10 cellular contexts compared by ENCODE assay signal in the genomic region with DNA sequence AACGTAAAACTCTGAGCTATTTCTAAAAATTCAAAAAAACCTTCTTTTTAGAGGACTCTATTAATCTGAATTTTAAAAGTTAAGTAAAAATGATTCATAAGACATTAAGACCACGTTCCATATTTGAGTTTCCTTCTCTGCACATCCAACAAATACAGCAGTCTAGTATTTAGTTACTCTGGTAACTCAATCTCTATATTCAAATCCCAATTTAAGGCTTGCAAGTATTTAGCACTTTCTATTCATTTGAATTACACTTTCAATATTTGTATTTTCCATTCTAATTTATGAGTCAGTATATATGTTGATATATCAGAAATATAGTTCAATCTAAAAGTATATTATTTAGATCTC. TPM values are rescaled to one million over a fixed set of nuclear protein-coding genes. Genes with fewer than 3 reads are reported as not detected.
DNase-seq lines count a peak whose midpoint lies in the region; ATAC-seq, FAIRE-seq and TF ChIP-seq lines count a peak whose summit lies in the region.
"Had no signal": no experiment of that assay in that cellular context is flagged by ENCODE, and none has a peak within 500 bp of the region (broad histone marks: within the 10 kb centered on the region; RNA-seq: fewer than 3 reads in every experiment).

No MANE protein-coding gene starts in this region.

- H2AFZ ChIP-seq in astrocyte (ENCODE audit: low read depth, low read length): no peak overlapping the region

- no peak for TF ChIP-seq CTCF in astrocyte (IDR thresholded peaks at IDR 0.05; ENCODE audit: insufficient read depth, low read depth, low read length)
- no peak for TF ChIP-seq CTCF in spleen (IDR thresholded peaks at IDR 0.05 in 8 of 11, conservative IDR thresholded peaks at IDR 0.05 in 3 of 11)

- H3K36me3 ChIP-seq in astrocyte (ENCODE audit: insufficient read depth, low read length) (no peaks in the 10 kb centered on the region), spleen (no peaks in the 10 kb centered on the region)

- no peak for FAIRE-seq in astrocyte (lab: Jason Lieb, UNC)

- H3K9me3 ChIP-seq in astrocyte (ENCODE audit: insufficient read depth, low read depth, low read length) (no peaks in the 10 kb centered on the region), spleen (no peaks in the 10 kb centered on the region)

- H4K20me1 ChIP-seq in astrocyte (ENCODE audit: insufficient read depth, low read length): no peaks in the 10 kb centered on the region

- ATAC-seq in HG03280 (IDR thresholded peaks at IDR 0.05; ENCODE audit: unreplicated experiment): peak; percentile 21
- no peak for ATAC-seq in GM21576 (IDR thresholded peaks at IDR 0.05; ENCODE audit: unreplicated experiment)

- H3K4me1 ChIP-seq in astrocyte (ENCODE audit: insufficient read depth, low read length) (peaks cover 5% of the 10 kb centered on the region), spleen (peaks cover 0 to 65% (median 23%) of the 10 kb centered on the region in 6 donors)

- no peak overlapping the region for H3K4me2 ChIP-seq in astrocyte (ENCODE audit: low read length)

- H3K4me3 Mint-ChIP-seq in T-helper 2 cell treated with Interferon-gamma antibody and Interleukin-4, amounts not matched to agents 5 μg/mL and 100 μg/mL, for 36 hours: peak overlapping the region; percentile 19
- H3K4me3 Mint-ChIP-seq in astrocyte (ENCODE audit: unreplicated experiment): no peak overlapping the region

- no peaks in the 10 kb centered on the region for H3K9me3 Mint-ChIP-seq in T-helper 2 cell treated with Interferon-gamma antibody and Interleukin-4, amounts not matched to agents 5 μg/mL and 100 μg/mL, for 36 hours
- no peaks in the 10 kb centered on the region for H3K9me3 Mint-ChIP-seq in astrocyte (ENCODE audit: unreplicated experiment)

- H3K27ac ChIP-seq in astrocyte (ENCODE audit: low read depth, low read length) (no peak overlapping the region), spleen (peak overlapping the region in 7 of 8 donors; percentile 33 to 81 (median 72))

- 22 to 53% (median 42%) methylated on average over 2 of the region's 2 CpGs for WGBS in spleen, 5 donors

- no peaks in the 10 kb centered on the region for H3K27me3 Mint-ChIP-seq in T-helper 2 cell treated with Interferon-gamma antibody and Interleukin-4, amounts not matched to agents 5 μg/mL and 100 μg/mL, for 36 hours (ENCODE audit: low read depth)
- no peaks in the 10 kb centered on the region for H3K27me3 Mint-ChIP-seq in astrocyte (ENCODE audit: low read depth, unreplicated experiment)

- H3K27me3 ChIP-seq in astrocyte (ENCODE audit: insufficient read depth, low read length) (no peaks in the 10 kb centered on the region), spleen (replicated peaks in 1 of 7) (no peaks in the 10 kb centered on the region)

- DNase-seq in T-helper 2 cell treated with Interferon-gamma antibody and Interleukin-4, amounts not matched to agents 5 μg/mL and 100 μg/mL, for 36 hours (ENCODE audit: low spot score): no peak
- no peak for DNase-seq in T-helper 2 cell
- DNase-seq in astrocyte (ENCODE audit: low read depth): no peak
- DNase-seq in spleen: no peak
- no peak for DNase-seq in NCI-H1105 treated with DMSO at 0.1 percent for 48 hours (lab: John Stamatoyannopoulos, UW)
- DNase-seq in cortex of kidney (lab: John Stamatoyannopoulos, UW): no peak
- DNase-seq: activated CD4-positive, alpha-beta T cell treated with anti-CD3 and anti-CD28 coated beads, Interleukin-2, amount 50 U/mL, for 1 hour; MM.1S had no signal

- peak overlapping the region; percentile 42 for H3K27ac Mint-ChIP-seq in T-helper 2 cell treated with Interferon-gamma antibody and Interleukin-4, amounts not matched to agents 5 μg/mL and 100 μg/mL, for 36 hours
- peak overlapping the region; percentile 93 for H3K27ac Mint-ChIP-seq in astrocyte (ENCODE audit: unreplicated experiment)

- H3K9ac ChIP-seq in astrocyte (ENCODE audit: low read length): no peak overlapping the region

- no peak for TF ChIP-seq POLR2A in spleen (IDR thresholded peaks at IDR 0.05)

- H3K4me1 Mint-ChIP-seq in T-helper 2 cell treated with Interferon-gamma antibody and Interleukin-4, amounts not matched to agents 5 μg/mL and 100 μg/mL, for 36 hours (ENCODE audit: low read depth): peaks cover 28% of the 10 kb centered on the region
- H3K4me1 Mint-ChIP-seq in astrocyte (ENCODE audit: low read depth, unreplicated experiment): peaks cover 30% of the 10 kb centered on the region

- no peaks in the 10 kb centered on the region for H3K79me2 ChIP-seq in astrocyte (ENCODE audit: insufficient read depth, low read length)

- H3K4me3 ChIP-seq in astrocyte (ENCODE audit: insufficient read depth, low read depth, low read length) (no peak overlapping the region), spleen (peak overlapping the region in 3 of 8 donors; percentile 1 to 45 (median 12))

- intact Hi-C loops in spleen (cut with DNase I; ENCODE audit: low total_unique reads): no loop called here

- H3K36me3 Mint-ChIP-seq in T-helper 2 cell treated with Interferon-gamma antibody and Interleukin-4, amounts not matched to agents 5 μg/mL and 100 μg/mL, for 36 hours (ENCODE audit: low read depth): peaks cover 8% of the 10 kb centered on the region
- no peaks in the 10 kb centered on the region for H3K36me3 Mint-ChIP-seq in astrocyte (ENCODE audit: low read depth, unreplicated experiment)

RNA-seq across cellular contexts. Expression of gene RFX3, which starts 17.7 kb away (rescaled TPM):
- total RNA-seq in astrocyte (12.1 and 12.6 TPM in 2 replicates), spleen (10 to 100 TPM; 16.9 to 25.9 (median 22.3) TPM)
- polyA plus RNA-seq in spleen: 1 to 10 TPM; 2.5 to 3.0 (median 2.7) TPM
